Comparison of ENCODE assay signal across 8 cellular contexts in the genomic region with DNA sequence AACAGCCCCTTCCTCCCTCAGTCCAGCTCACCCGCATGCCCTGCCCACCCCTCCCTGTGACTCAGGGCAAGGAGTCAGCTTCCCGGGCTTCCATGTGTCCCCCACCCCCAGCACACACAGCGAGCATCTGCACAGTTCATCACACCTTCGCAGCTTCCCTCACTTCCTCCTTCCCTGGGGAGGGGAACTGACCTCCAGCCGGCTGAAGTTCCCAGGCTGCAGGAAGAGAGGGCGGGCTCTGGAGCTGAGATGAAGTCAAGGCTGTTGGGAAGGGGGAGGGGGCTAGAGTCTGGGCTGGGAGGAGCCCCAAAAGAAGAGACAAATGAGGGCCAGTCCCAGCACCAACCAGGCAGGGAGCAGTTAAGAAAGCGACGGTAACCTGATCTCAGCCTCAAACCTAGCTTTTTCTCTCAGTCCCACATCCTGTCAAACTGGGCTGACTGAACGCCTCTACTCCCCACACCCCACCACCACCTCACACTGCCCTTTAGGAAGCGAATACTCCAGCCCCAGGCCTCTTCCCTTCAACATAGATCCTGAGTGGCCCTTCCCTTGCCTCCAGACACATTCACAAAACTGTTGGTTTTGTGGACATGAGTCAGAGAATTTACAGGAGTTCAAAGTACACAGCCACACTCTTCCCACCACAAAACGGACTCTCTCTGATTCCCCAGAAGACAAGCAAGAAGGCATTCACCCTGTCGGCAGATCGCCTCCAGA. TPM values are rescaled to one million over a fixed set of nuclear protein-coding genes. Genes with fewer than 3 reads are reported as not detected.
DNase-seq lines count a peak whose midpoint lies in the region; ATAC-seq and TF ChIP-seq lines count a peak whose summit lies in the region.

No MANE protein-coding gene starts in this region.

- H3K27ac ChIP-seq in Panc1 (ENCODE audit: low read length) (peak overlapping the region; percentile 71), ascending aorta (peak overlapping the region; percentile 99)

- H3K4me3 ChIP-seq in Panc1 (ENCODE audit: low read depth in 2 of 2, low read length in 2 of 2) = peak overlapping the region; percentile 76 to 77
- peak overlapping the region; percentile 93 to 99 for H3K4me3 ChIP-seq in ascending aorta

- peak; percentile 25 to 62 (median 44) for DNase-seq in NCI-H1417 (lab: John Stamatoyannopoulos, UW)
- no peak for DNase-seq in NCI-H1417 treated with DMSO at 0.1 percent for 48 hours (lab: John Stamatoyannopoulos, UW)
- peak; percentile 90 for DNase-seq in HT-29 (ENCODE audit: low spot score)
- no peak for DNase-seq in Panc1 (ENCODE audit: low read depth, low spot score)
- peak; percentile 86 to 95 for DNase-seq in ascending aorta (ENCODE audit: low spot score in 2 of 2)
- peak; percentile 85 for DNase-seq in left ventricle myocardium superior
- DNase-seq in pulmonary artery endothelial cell (ENCODE audit: low read depth, low spot score) = peak; percentile 89

- H3K36me3 ChIP-seq in Panc1 (ENCODE audit: control insufficient read depth, insufficient read depth, low read length) (peaks cover 2% of the 10 kb centered on the region), ascending aorta (peaks cover 24 to 28% of the 10 kb centered on the region in 2 donors)

- TF ChIP-seq CTCF in Panc1 (IDR thresholded peaks at IDR 0.05) (no peak), ascending aorta (IDR thresholded peaks at IDR 0.05) (no peak)

- POLR2A ChIA-PET in Panc1 (lab: Charles Lee) = interaction anchor here (0.5 kb wide), 1 partner anchor 62 kb away, joined by 3 read pairs; no protein-coding TSS in a partner anchor

- H3K9me3 ChIP-seq in Panc1 (ENCODE audit: control insufficient read depth, insufficient read depth, low read depth, low read length) = no peaks in the 10 kb centered on the region
- H3K9me3 ChIP-seq in ascending aorta = no peaks in the 10 kb centered on the region

- ATAC-seq in GM21447 (IDR thresholded peaks at IDR 0.05; ENCODE audit: unreplicated experiment) (peak; percentile 64), Panc1 (peak; percentile 60), left ventricle myocardium superior (peak; percentile 57)

- BruUV-seq in Panc1 (replicated peaks; lab: Mats Ljungman, UMichigan) = no TSS peak

- intact Hi-C loops in Panc1 (cut with micrococcal nuclease; ENCODE audit: unreplicated experiment) = no loop called here
- intact Hi-C loops in ascending aorta (cut with DNase I) = loop anchor here (1.0 to 10.0 kb wide), 7 partner anchors 30 to 970 kb away; partner anchors contain the start of genes INKA2 and MAGI3
- intact Hi-C loops in left ventricle myocardium superior (cut with micrococcal nuclease) = loop anchor here (10.0 kb wide), 1 partner anchor 310 kb away; the partner anchor contains the start of gene CTTNBP2NL

- CTCF ChIA-PET in Panc1 (lab: Charles Lee) = interaction anchor here (0.7 kb wide), 1 partner anchor 8 kb away, joined by 5 read pairs; no protein-coding TSS in a partner anchor

- no peaks in the 10 kb centered on the region for H3K27me3 ChIP-seq in Panc1 (ENCODE audit: control insufficient read depth, insufficient read depth, low read length)
- no peaks in the 10 kb centered on the region for H3K27me3 ChIP-seq in ascending aorta

- in situ Hi-C loops in Panc1 (cut with HindIII; ENCODE audit: low pct_unique_long_range_greater_than_20kb, low sequenced_read_pairs) = no loop called here

- peaks cover 47% of the 10 kb centered on the region for H3K4me1 ChIP-seq in Panc1 (ENCODE audit: control insufficient read depth, insufficient read depth, low read length)
- peaks cover 24 to 35% of the 10 kb centered on the region in 2 donors for H3K4me1 ChIP-seq in ascending aorta

RNA-seq across cellular contexts. Expression of gene RHOC, which starts 1.9 kb away (rescaled TPM):
- total RNA-seq in HT-29 (2014; rRNA removed; shearing (Covaris generic)) = 374 and 385 TPM in 2 replicates
- total RNA-seq in Panc1 (2021; ENCODE audit: unreplicated experiment) (197 TPM), ascending aorta (379 TPM), left ventricle myocardium superior (96.0 TPM), pulmonary artery endothelial cell (919 and 1,091 TPM in 2 replicates)
- polyA plus RNA-seq in Panc1 (2012; ENCODE audit: insufficient read length) = 427 TPM

RNA-seq across cellular contexts. Expression of gene PPM1J, which starts 10.1 kb away (rescaled TPM):
- total RNA-seq in HT-29 (2014; rRNA removed; shearing (Covaris generic)) = 0.56 and 2.1 TPM in 2 replicates
- total RNA-seq in Panc1 (2021; ENCODE audit: unreplicated experiment) = 0.51 TPM
- polyA plus RNA-seq in Panc1 (2012; ENCODE audit: insufficient read length) = 0.91 TPM
- total RNA-seq in ascending aorta = 10.0 TPM
- total RNA-seq in left ventricle myocardium superior = 7.2 TPM
- total RNA-seq in pulmonary artery endothelial cell = 0.81 and 1.8 TPM in 2 replicates

RNA-seq across cellular contexts. Expression of gene MOV10, which starts 30.6 kb away (rescaled TPM):
- total RNA-seq in HT-29 (2014; rRNA removed; shearing (Covaris generic)) = 94.5 and 125 TPM in 2 replicates
- total RNA-seq in Panc1 (2021; ENCODE audit: unreplicated experiment) = 106 TPM
- polyA plus RNA-seq in Panc1 (2012; ENCODE audit: insufficient read length) = 88.0 TPM
- 69.5 TPM for total RNA-seq in ascending aorta
- total RNA-seq in left ventricle myocardium superior = 14.0 TPM
- total RNA-seq in pulmonary artery endothelial cell = 40.8 and 60.3 TPM in 2 replicates

Comparison
In these comparisons a context has a peak if more than half of its experiments do, and no peak if none do; other contexts are left out.
1. DNase-seq: peak in NCI-H1417 (3 of 3), HT-29 (single experiment), ascending aorta (2 of 2), left ventricle myocardium superior (single experiment) and pulmonary artery endothelial cell (single experiment); none in NCI-H1417 treated with DMSO at 0.1 percent for 48 hours (single experiment) and Panc1 (single experiment).
2. Peak in every context shown above with its lines, with median percentiles within 50 percentile points of each other: ATAC-seq.